Comparison of ENCODE assay signal across 9 cellular contexts in the genomic region with DNA sequence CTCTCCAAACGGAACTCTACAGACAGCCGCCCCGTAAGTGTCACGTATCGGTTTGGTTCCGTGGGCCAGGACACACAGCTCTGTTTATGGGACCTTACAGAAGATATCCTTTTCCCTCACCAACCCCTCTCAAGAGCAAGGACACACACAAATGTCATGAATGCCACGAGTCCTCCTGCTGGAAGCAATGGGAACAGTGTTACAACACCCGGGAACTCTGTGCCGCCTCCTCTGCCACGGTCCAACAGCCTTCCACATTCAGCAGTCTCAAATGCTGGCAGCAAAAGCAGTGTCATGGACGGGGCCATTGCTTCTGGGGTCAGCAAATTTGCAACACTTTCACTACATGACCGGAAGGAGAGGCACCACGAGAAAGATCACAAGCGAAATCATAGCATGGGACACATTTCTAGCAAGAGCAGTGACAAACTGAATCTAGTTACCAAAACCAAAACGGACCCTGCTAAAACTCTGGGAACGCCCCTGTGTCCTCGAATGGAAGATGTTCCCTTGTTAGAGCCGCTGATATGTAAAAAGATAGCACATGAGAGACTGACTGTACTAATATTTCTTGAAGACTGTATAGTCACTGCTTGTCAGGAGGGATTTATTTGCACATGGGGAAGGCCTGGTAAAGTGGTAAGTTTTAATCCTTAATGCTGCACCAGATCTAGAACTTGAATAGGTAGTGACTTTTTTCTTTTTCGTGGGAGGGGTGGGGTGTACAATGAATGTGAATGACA.
DNase-seq lines count a peak whose midpoint lies in the region; ATAC-seq and TF ChIP-seq lines count a peak whose summit lies in the region.
"Had no signal": no experiment of that assay in that cellular context is flagged by ENCODE, and none has a peak within 500 bp of the region (broad histone marks: within the 10 kb centered on the region; RNA-seq: fewer than 3 reads in every experiment).

No MANE protein-coding gene starts in this region.

- CTCF ChIA-PET in PC-3 (lab: Charles Lee), result interaction anchor here (0.5 kb wide), 1 partner anchor 17 kb away, joined by 4 read pairs; no protein-coding TSS in a partner anchor

- H3K4me2 ChIP-seq in PC-3 (ENCODE audit: low read length), result no peak overlapping the region

- intact Hi-C loops in PC-3 (cut with micrococcal nuclease), result no loop called here
- intact Hi-C loops in esophagus squamous epithelium (cut with DNase I), result no loop called here

- ATAC-seq in PC-3, result peak; percentile 75
- no peak for ATAC-seq in GM19035 (IDR thresholded peaks at IDR 0.05; ENCODE audit: unreplicated experiment)
- no peak for ATAC-seq in GM18502 (IDR thresholded peaks at IDR 0.05; ENCODE audit: poor library complexity, unreplicated experiment)

- H3K36me3 ChIP-seq in PC-3 (ENCODE audit: low read depth, low read length) (peaks cover 20% of the 10 kb centered on the region; the same call in 1 of the 2 replicates), esophagus squamous epithelium (peaks cover 0 to 99% (median 15%) of the 10 kb centered on the region in 3 donors)

- H3K4me3 Mint-ChIP-seq in nephron, result no peak overlapping the region

- H3K9me3 ChIP-seq in PC-3 (ENCODE audit: low read length) (no peaks in the 10 kb centered on the region), esophagus squamous epithelium (no peaks in the 10 kb centered on the region)

- H3K9ac ChIP-seq in PC-3 (ENCODE audit: low read length), result no peak overlapping the region

- no peaks in the 10 kb centered on the region for H3K27me3 Mint-ChIP-seq in nephron (ENCODE audit: low read depth)

- H3K4me3 ChIP-seq in PC-3 (ENCODE audit: low read length), result no peak overlapping the region
- no peak overlapping the region for H3K4me3 ChIP-seq in fibroblast of mammary gland (ENCODE audit: control insufficient read depth, low read depth, low read length)
- no peak overlapping the region for H3K4me3 ChIP-seq in esophagus squamous epithelium

- no peaks in the 10 kb centered on the region for H3K27me3 ChIP-seq in PC-3 (ENCODE audit: low read length)
- H3K27me3 ChIP-seq in esophagus squamous epithelium, result no peaks in the 10 kb centered on the region

- no peaks in the 10 kb centered on the region for H3K9me2 ChIP-seq in PC-3 (replicated peaks; ENCODE audit: low read length)

- peaks cover 43% of the 10 kb centered on the region for H3K36me3 Mint-ChIP-seq in nephron (ENCODE audit: low read depth)

- H3K79me2 ChIP-seq in PC-3 (ENCODE audit: low read length), result peaks cover 14% of the 10 kb centered on the region

- peak overlapping the region in 2 of 3 experiments; percentile 6 to 52 for H3K27ac Mint-ChIP-seq in nephron

- H3K4me1 Mint-ChIP-seq in nephron, result peaks cover 5% of the 10 kb centered on the region

- 75 to 86% methylated on average over 17 to 19 of the region's 19 CpGs for WGBS in esophagus squamous epithelium, 2 donors

- peaks cover 2% of the 10 kb centered on the region for H3F3A ChIP-seq in PC-3 (ENCODE audit: low read length, unreplicated experiment)

- H3K4me1 ChIP-seq in PC-3 (ENCODE audit: insufficient read depth, low read length) (peaks cover 6% of the 10 kb centered on the region), esophagus squamous epithelium (no peaks in the 10 kb centered on the region)

- no peak overlapping the region for H2AFZ ChIP-seq in PC-3 (ENCODE audit: low read length)

- TF ChIP-seq CTCF in PC-3 (conservative IDR thresholded peaks at IDR 0.05; ENCODE audit: low read depth, low read length) (peak; percentile 40; the same call in 1 of the 2 replicates), fibroblast of mammary gland (conservative IDR thresholded peaks at IDR 0.05; ENCODE audit: control insufficient read depth, insufficient read depth, low read depth, low read length) (peak; percentile 25), nephron (IDR thresholded peaks at IDR 0.05; ENCODE audit: unreplicated experiment in 3 of 3) (peak in 2 of 3 experiments; percentile 36 to 46), esophagus squamous epithelium (IDR thresholded peaks at IDR 0.05) (peak in 2 of 6 experiments; percentile 24 to 29)

- BruUV-seq in PC-3 (replicated peaks; lab: Mats Ljungman, UMichigan), result no TSS peak

- no peak for TF ChIP-seq POLR2A in esophagus squamous epithelium (IDR thresholded peaks at IDR 0.05)

- POLR2A ChIA-PET in PC-3 (lab: Charles Lee; ENCODE audit: unreplicated experiment), result no interaction called here

- peak; percentile 91 for DNase-seq in Ammon's horn (ENCODE audit: low spot score)
- peak; percentile 21 for DNase-seq in PC-3
- peak; percentile 34 for DNase-seq in fibroblast of mammary gland (ENCODE audit: low read depth)
- no peak for DNase-seq in esophagus squamous epithelium (lab: John Stamatoyannopoulos, UW)
- no peak for DNase-seq in NCI-H69 (lab: John Stamatoyannopoulos, UW)
- DNase-seq: NCI-H2227 treated with DMSO at 0.1 percent for 48 hours had no signal

- no peaks in the 10 kb centered on the region for H3K9me3 Mint-ChIP-seq in nephron

- no peaks in the 10 kb centered on the region for H4K20me1 ChIP-seq in PC-3 (ENCODE audit: low read length)

- H3K27ac ChIP-seq in PC-3 (ENCODE audit: low read length) (no peak overlapping the region), esophagus squamous epithelium (no peak overlapping the region)

Comparison
In these comparisons a context has a peak if more than half of its experiments do, and no peak if none do; other contexts are left out.
1. DNase-seq: peak in Ammon's horn (single experiment), PC-3 (single experiment) and fibroblast of mammary gland (single experiment); none in esophagus squamous epithelium (single experiment) and NCI-H69 (single experiment).